ENCODE assay signal across 19 cellular contexts in the genomic region with DNA sequence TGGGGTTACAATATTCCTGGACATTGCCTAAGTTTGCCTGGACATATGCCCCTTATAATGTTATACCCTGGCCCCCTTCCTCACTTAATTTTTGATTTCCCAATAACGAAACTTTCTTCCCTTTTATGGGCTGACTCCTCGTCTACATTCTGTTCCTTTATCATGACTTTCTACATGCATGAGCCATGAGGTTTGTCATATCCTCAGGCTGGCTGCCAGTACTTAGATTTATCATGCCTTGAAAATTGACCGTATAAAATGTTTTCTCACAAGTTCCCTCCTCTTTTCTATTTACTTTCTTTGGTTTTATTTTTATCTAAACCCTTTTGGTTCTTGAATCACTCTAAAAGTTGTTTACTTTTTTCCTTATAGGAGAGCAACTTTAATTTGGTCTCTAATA.
"Had no signal": no experiment of that assay in that cellular context is flagged by ENCODE, and none has a peak within 500 bp of the region (broad histone marks: within the 10 kb centered on the region; RNA-seq: fewer than 3 reads in every experiment).

No MANE protein-coding gene starts in this region.

- DNase-seq: activated CD4-positive, alpha-beta T cell treated with anti-CD3 and anti-CD28 coated beads for 4 hours; activated CD4-positive, alpha-beta T cell treated with anti-CD3 and anti-CD28 coated beads, Interleukin-2, amount 50 U/mL, for 48 hours; activated CD4-positive, CD25-positive, alpha-beta regulatory T cell; activated CD8-positive, alpha-beta memory T cell treated with anti-CD3 and anti-CD28 coated beads, Interleukin-2, amount 50 U/mL, for 48 hours; activated naive CD4-positive, alpha-beta T cell; activated naive CD8-positive, alpha-beta T cell treated with anti-CD3 and anti-CD28 coated beads for 36 hours; activated T-cell treated with anti-CD3 and anti-CD28 coated beads, Interleukin-2, amount 50 U/mL, for 4 hours; dorsolateral prefrontal cortex; effector memory CD8-positive, alpha-beta T cell; heart left ventricle; left cardiac atrium; midbrain; natural killer cell; spleen; stimulated activated CD4-positive, alpha-beta T cell treated with anti-CD3 and anti-CD28 coated beads, Interleukin-4, amount 100 ng/mL, for 24 hours; stimulated activated naive CD8-positive, alpha-beta T cell treated with anti-CD3 and anti-CD28 coated beads, Interleukin-15, Interleukin-2, amounts not matched to agents 100 U/mL and 50 U/mL, for 24 hours; upper lobe of right lung had no signal

- H3K4me3 ChIP-seq: dorsolateral prefrontal cortex, esophagus muscularis mucosa, heart left ventricle, prostate gland, spleen, upper lobe of right lung had no signal

- ATAC-seq: activated T-cell treated with anti-CD3 and anti-CD28 coated beads, Interleukin-2, amount 50 U/mL, for 4 hours; effector memory CD8-positive, alpha-beta T cell; heart left ventricle; left cardiac atrium; natural killer cell; stimulated activated naive CD8-positive, alpha-beta T cell treated with anti-CD3 and anti-CD28 coated beads, Interleukin-15, Interleukin-2, amounts not matched to agents 100 U/mL and 50 U/mL, for 24 hours; upper lobe of right lung had no signal
